In the genomic region with DNA sequence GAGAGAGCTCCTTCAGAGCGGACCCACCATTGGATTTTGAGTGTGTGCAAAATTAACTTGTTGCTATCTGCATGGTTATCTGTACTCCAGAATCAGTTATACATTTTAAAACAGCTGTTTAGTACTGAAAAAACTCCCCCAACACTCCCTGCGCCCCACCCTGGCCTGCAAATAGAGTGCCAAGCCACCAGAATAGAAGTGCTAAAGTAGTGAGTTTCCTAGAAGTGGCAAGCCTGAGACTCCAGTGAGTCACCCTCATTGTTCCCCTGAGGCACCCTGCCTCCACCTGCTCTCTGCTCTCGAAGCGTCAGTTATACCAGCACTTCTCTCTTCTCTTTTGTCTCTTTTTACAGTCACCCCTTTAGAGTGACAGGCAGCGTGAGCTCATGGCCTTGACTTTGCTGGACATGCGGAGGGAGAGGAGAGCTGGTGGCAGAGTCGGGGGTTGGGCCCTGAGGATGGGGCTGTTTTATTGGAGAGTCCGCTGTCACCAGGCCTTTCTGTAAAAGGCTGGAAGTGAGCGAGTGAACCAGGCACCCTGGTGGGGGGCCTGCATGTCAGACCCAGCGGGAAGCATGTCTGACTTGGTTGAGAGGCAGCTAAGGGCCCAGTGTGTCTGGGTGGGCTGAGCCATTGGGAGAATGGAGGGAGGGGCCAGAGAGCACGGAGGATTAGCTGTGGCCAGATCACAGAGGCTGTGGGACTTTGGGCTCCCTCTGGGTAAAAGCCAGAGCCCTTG, we compare ENCODE assay signal across 8 cellular contexts. TPM values are rescaled to one million over a fixed set of nuclear protein-coding genes. Genes with fewer than 3 reads are reported as not detected.
DNase-seq lines count a peak whose midpoint lies in the region; ATAC-seq and TF ChIP-seq lines count a peak whose summit lies in the region.

No MANE protein-coding gene starts in this region.

- CTCF ChIA-PET in activated CD8-positive, alpha-beta T cell treated with anti-CD3 and anti-CD28 coated beads, Interleukin-2, amount 10 ng/mL, durations not matched to agents 7 days and 5 days (lab: Charles Lee) = interaction anchor here (1.2 to 1.9 kb wide), 5 partner anchors 8 to 37 kb away, joined by 3 to 6 read pairs (median 3); no protein-coding TSS in a partner anchor

- H3K4me1 ChIP-seq in skeletal muscle tissue (ENCODE audit: control insufficient read depth in 3 of 3, insufficient read depth in 3 of 3, low read length in 3 of 3) (peaks cover 81 to 85% (median 84%) of the 10 kb centered on the region in 3 donors), ovary (ENCODE audit: insufficient read depth) (peaks cover 46% of the 10 kb centered on the region)

- no peaks in the 10 kb centered on the region for H3K9me3 ChIP-seq in skeletal muscle tissue (ENCODE audit: control insufficient read depth in 3 of 3, low read length in 3 of 3)
- H3K9me3 ChIP-seq in ovary = no peaks in the 10 kb centered on the region

- peaks cover 8% of the 10 kb centered on the region for H3K36me3 Mint-ChIP-seq in activated CD8-positive, alpha-beta T cell treated with anti-CD3 and anti-CD28 coated beads, Interleukin-2, amount 10 ng/mL, durations not matched to agents 7 days and 5 days (ENCODE audit: low read depth)

- H3K4me3 Mint-ChIP-seq in activated CD8-positive, alpha-beta T cell treated with anti-CD3 and anti-CD28 coated beads, Interleukin-2, amount 10 ng/mL, durations not matched to agents 7 days and 5 days = peak overlapping the region; percentile 57

- H3K4me3 ChIP-seq in skeletal muscle tissue (ENCODE audit: low read length in 3 of 3) (peak overlapping the region; percentile 30 to 56 (median 34)), ovary (no peak overlapping the region)

- DNase-seq in NCI-H2029 (lab: John Stamatoyannopoulos, UW) (peak; percentile 16), NCI-H2029 treated with DMSO at 0.1 percent for 48 hours (lab: John Stamatoyannopoulos, UW) (no peak), NCI-H146 (lab: John Stamatoyannopoulos, UW) (peak; percentile 26), ovary (no peak)
- peak; percentile 79 for DNase-seq in activated CD8-positive, alpha-beta T cell treated with anti-CD3 and anti-CD28 coated beads, Interleukin-2, amount 10 ng/mL, durations not matched to agents 7 days and 5 days

- TF ChIP-seq POLR2A in ovary (IDR thresholded peaks at IDR 0.05) = no peak

- H3K9ac ChIP-seq in skeletal muscle tissue (ENCODE audit: low read depth in 1 of 3, low read length in 3 of 3) = peak overlapping the region; percentile 51 to 78 (median 54)

- no peak for TF ChIP-seq EP300 in ovary (IDR thresholded peaks at IDR 0.05)

- H3K9me3 Mint-ChIP-seq in activated CD8-positive, alpha-beta T cell treated with anti-CD3 and anti-CD28 coated beads, Interleukin-2, amount 10 ng/mL, durations not matched to agents 7 days and 5 days (ENCODE audit: insufficient read depth) = no peaks in the 10 kb centered on the region

- ATAC-seq in HG02870 (IDR thresholded peaks at IDR 0.05; ENCODE audit: unreplicated experiment) (peak; percentile 43), esophagus mucosa (peak; percentile 91)
- ATAC-seq in activated CD8-positive, alpha-beta T cell treated with anti-CD3 and anti-CD28 coated beads, Interleukin-2, amount 10 ng/mL, durations not matched to agents 7 days and 5 days = peak; percentile 74

- H3K27me3 ChIP-seq in skeletal muscle tissue (ENCODE audit: control insufficient read depth in 3 of 3, insufficient read depth in 3 of 3, low read length in 3 of 3) (no peaks in the 10 kb centered on the region), ovary (no peaks in the 10 kb centered on the region)

- peak overlapping the region; percentile 84 for H3K27ac Mint-ChIP-seq in activated CD8-positive, alpha-beta T cell treated with anti-CD3 and anti-CD28 coated beads, Interleukin-2, amount 10 ng/mL, durations not matched to agents 7 days and 5 days

- no peak for TF ChIP-seq CTCF in ovary (IDR thresholded peaks at IDR 0.05)

- H3K4me1 Mint-ChIP-seq in activated CD8-positive, alpha-beta T cell treated with anti-CD3 and anti-CD28 coated beads, Interleukin-2, amount 10 ng/mL, durations not matched to agents 7 days and 5 days (ENCODE audit: low read depth) = peaks cover 93% of the 10 kb centered on the region

- intact Hi-C loops in ovary (cut with DNase I) = loop anchor here in 2 of 4 donors (10.0 kb wide), 2 partner anchors 45 to 55 kb away; no protein-coding TSS in a partner anchor

- WGBS in ovary, 3 donors = 87 to 90% (median 88%) methylated on average over 11 of the region's 11 CpGs

- H3K27ac ChIP-seq in skeletal muscle tissue (ENCODE audit: low read depth, low read length) (peak overlapping the region; percentile 83), ovary (no peak overlapping the region)

- POLR2A ChIA-PET in activated CD8-positive, alpha-beta T cell treated with anti-CD3 and anti-CD28 coated beads, Interleukin-2, amount 10 ng/mL, durations not matched to agents 7 days and 5 days (lab: Charles Lee) = interaction anchor here (0.7 to 7.7 kb wide), 9 partner anchors 8 to 253 kb away, joined by 3 to 69 read pairs (median 4); a partner anchor contains a TSS

- H3K36me3 ChIP-seq in skeletal muscle tissue (ENCODE audit: control insufficient read depth in 3 of 3, insufficient read depth in 3 of 3, low read length in 3 of 3) (no peaks in the 10 kb centered on the region), ovary (no peaks in the 10 kb centered on the region)

- no peaks in the 10 kb centered on the region for H3K27me3 Mint-ChIP-seq in activated CD8-positive, alpha-beta T cell treated with anti-CD3 and anti-CD28 coated beads, Interleukin-2, amount 10 ng/mL, durations not matched to agents 7 days and 5 days (ENCODE audit: low read depth)

RNA-seq across cellular contexts. Expression of a gene that starts 10.4 kb away (rescaled TPM):
- total RNA-seq in activated CD8-positive, alpha-beta T cell treated with anti-CD3 and anti-CD28 coated beads, Interleukin-2, amount 10 ng/mL, durations not matched to agents 7 days and 5 days = 10 to 100 TPM; 57.4 to 59.8 TPM
- total RNA-seq in esophagus mucosa (53.5 TPM), skeletal muscle tissue (161 TPM), ovary (10 to 100 TPM; 32.9 to 70.3 (median 49.2) TPM)
- 100 to 1,000 TPM in 1 of 2 donors, 10 to 100 TPM in 1; 29.3 to 116 TPM for polyA plus RNA-seq in ovary

Comparison
In these comparisons a context has a peak if more than half of its experiments do, and no peak if none do; other contexts are left out.
1. DNase-seq: peak in NCI-H2029 (single experiment), NCI-H146 (single experiment) and activated CD8-positive, alpha-beta T cell treated with anti-CD3 and anti-CD28 coated beads, Interleukin-2, amount 10 ng/mL, durations not matched to agents 7 days and 5 days (single experiment); none in NCI-H2029 treated with DMSO at 0.1 percent for 48 hours (single experiment) and ovary (0 of 5).
2. Peak in every context shown above with its lines, with median percentiles within 50 percentile points of each other: ATAC-seq.